Comparison of ENCODE assay signal across 19 cellular contexts in genomic region chr20:34535301-34535840, GRCh38. TPM values are rescaled to one million over a fixed set of nuclear protein-coding genes. Genes with fewer than 3 reads are reported as not detected.
DNase-seq lines count a peak whose midpoint lies in the region; ATAC-seq and TF ChIP-seq lines count a peak whose summit lies in the region.
"Had no signal": no experiment of that assay in that cellular context is flagged by ENCODE, and none has a peak within 500 bp of the region (broad histone marks: within the 10 kb centered on the region; RNA-seq: fewer than 3 reads in every experiment).

No MANE protein-coding gene starts in this region.

- H3K4me1 Mint-ChIP-seq in activated T-cell treated with anti-CD3 and anti-CD28 coated beads, Interleukin-2, amount 50 U/mL, for 24 hours (ENCODE audit: low read depth) = peaks cover 8% of the 10 kb centered on the region
- peaks cover 5 to 18% (median 8%) of the 10 kb centered on the region in 7 donors for H3K4me1 Mint-ChIP-seq in naive thymus-derived CD4-positive, alpha-beta T cell
- H3K4me1 Mint-ChIP-seq: CD14-positive monocyte had no signal

- TF ChIP-seq CTCF in dorsolateral prefrontal cortex (IDR thresholded peaks at IDR 0.05 in 54 of 56, conservative IDR thresholded peaks at IDR 0.05 in 2 of 56; ENCODE audit: low read depth in 1 of 56, partially characterized antibody in 56 of 56) (no peak), sigmoid colon (IDR thresholded peaks at IDR 0.05) (no peak)

- peaks cover 0 to 5% (median 0%) of the 10 kb centered on the region in 4 donors for H3K4me1 ChIP-seq in sigmoid colon
- H3K4me1 ChIP-seq in naive thymus-derived CD4-positive, alpha-beta T cell (ENCODE audit: control insufficient read depth in 2 of 2, insufficient read depth in 2 of 2, low read length in 2 of 2) = peaks cover 0 to 6% of the 10 kb centered on the region in 2 donors
- H3K4me1 ChIP-seq: Peyer's patch had no signal

- intact Hi-C loops in dorsolateral prefrontal cortex (cut with DNase I) (no loop called here), sigmoid colon (cut with DNase I) (no loop called here)
- intact Hi-C loops in naive thymus-derived CD4-positive, alpha-beta T cell (cut with micrococcal nuclease) = loop anchor here in 1 of 2 donors (5.0 kb wide), 2 partner anchors 223 to 232 kb away; no protein-coding TSS in a partner anchor

- no peaks in the 10 kb centered on the region for H3K9me3 Mint-ChIP-seq in activated T-cell treated with anti-CD3 and anti-CD28 coated beads, Interleukin-2, amount 50 U/mL, for 24 hours
- H3K9me3 Mint-ChIP-seq in naive thymus-derived CD4-positive, alpha-beta T cell = no peaks in the 10 kb centered on the region
- H3K9me3 Mint-ChIP-seq: CD14-positive monocyte had no signal

- peaks cover 81% of the 10 kb centered on the region for H3K36me3 Mint-ChIP-seq in activated T-cell treated with anti-CD3 and anti-CD28 coated beads, Interleukin-2, amount 50 U/mL, for 24 hours (ENCODE audit: low read depth)
- H3K36me3 Mint-ChIP-seq in naive thymus-derived CD4-positive, alpha-beta T cell = peaks cover 2 to 32% (median 10%) of the 10 kb centered on the region in 5 donors

- no peak for ATAC-seq in naive thymus-derived CD4-positive, alpha-beta T cell

- no peaks in the 10 kb centered on the region for H3K27me3 Mint-ChIP-seq in activated T-cell treated with anti-CD3 and anti-CD28 coated beads, Interleukin-2, amount 50 U/mL, for 24 hours
- H3K27me3 Mint-ChIP-seq in naive thymus-derived CD4-positive, alpha-beta T cell = no peaks in the 10 kb centered on the region

- H3K4me3 Mint-ChIP-seq in activated T-cell treated with anti-CD3 and anti-CD28 coated beads, Interleukin-2, amount 50 U/mL, for 24 hours = no peak overlapping the region
- no peak overlapping the region for H3K4me3 Mint-ChIP-seq in naive thymus-derived CD4-positive, alpha-beta T cell
- H3K4me3 Mint-ChIP-seq: CD14-positive monocyte had no signal

- DNase-seq in activated T-cell treated with anti-CD3 and anti-CD28 coated beads, Interleukin-2, amount 50 U/mL, for 24 hours = no peak
- no peak for DNase-seq in activated T-cell treated with anti-CD3 and anti-CD28 coated beads, Interleukin-2, amount 50 U/mL, for 48 hours
- DNase-seq in dorsolateral prefrontal cortex (peak in 4 of 10 donors; percentile 55 to 80 (median 60)), sigmoid colon (peak; percentile 26), NCI-H1694 (lab: John Stamatoyannopoulos, UW) (no peak), SKM-1 treated with dmso at 0.1 percent for 144 hours (lab: John Stamatoyannopoulos, UW; ENCODE audit: unreplicated experiment) (no peak), HuH-7.5 (ENCODE audit: low spot score) (no peak)
- no peak for DNase-seq in naive thymus-derived CD4-positive, alpha-beta T cell
- DNase-seq: 8988T; COR-L47; GDM1; IMR-90; NCI-H1092 treated with DMSO at 0.1 percent for 48 hours; NCI-H146; NCI-H2081 treated with DMSO at 0.1 percent for 48 hours; NK-92 treated with Interleukin-12 subunit alpha and Interleukin-12 subunit beta, amount 100 ng/mL, for 24 hours; SHP77 had no signal

- H3K27ac ChIP-seq in dorsolateral prefrontal cortex (peak overlapping the region in 57 of 59 donors; percentile 26 to 96 (median 74)), sigmoid colon (no peak overlapping the region)
- H3K27ac ChIP-seq in naive thymus-derived CD4-positive, alpha-beta T cell (ENCODE audit: low read depth, low read length) = no peak overlapping the region
- H3K27ac ChIP-seq: Peyer's patch had no signal

- H3K27ac Mint-ChIP-seq in activated T-cell treated with anti-CD3 and anti-CD28 coated beads, Interleukin-2, amount 50 U/mL, for 24 hours = peak overlapping the region; percentile 11
- peak overlapping the region in 2 of 9 donors; percentile 9 to 52 for H3K27ac Mint-ChIP-seq in naive thymus-derived CD4-positive, alpha-beta T cell

- CTCF ChIA-PET in naive thymus-derived CD4-positive, alpha-beta T cell (lab: Charles Lee) = no interaction called here

- TF ChIP-seq EP300 in sigmoid colon (IDR thresholded peaks at IDR 0.05) = no peak

- H3K36me3 ChIP-seq in sigmoid colon = peaks cover 23 to 93% (median 55%) of the 10 kb centered on the region in 4 donors
- H3K36me3 ChIP-seq in naive thymus-derived CD4-positive, alpha-beta T cell (ENCODE audit: control insufficient read depth in 2 of 3, insufficient read depth in 3 of 3, low read length in 3 of 3) = peaks cover under 1 to 82% (median 14%) of the 10 kb centered on the region in 3 experiments

- 95 to 96% methylated on average over 15 of the region's 15 CpGs for WGBS in sigmoid colon, 2 donors

- H3K9me3 ChIP-seq in sigmoid colon = no peaks in the 10 kb centered on the region
- H3K9me3 ChIP-seq in naive thymus-derived CD4-positive, alpha-beta T cell (ENCODE audit: control insufficient read depth in 2 of 3, low read length in 3 of 3) = no peaks in the 10 kb centered on the region
- H3K9me3 ChIP-seq: Peyer's patch had no signal

- H3K4me3 ChIP-seq in dorsolateral prefrontal cortex (no peak overlapping the region), sigmoid colon (no peak overlapping the region)
- H3K4me3 ChIP-seq in naive thymus-derived CD4-positive, alpha-beta T cell (ENCODE audit: low read length) = no peak overlapping the region
- H3K4me3 ChIP-seq: Peyer's patch had no signal

- POLR2A ChIA-PET in naive thymus-derived CD4-positive, alpha-beta T cell (lab: Charles Lee) = no interaction called here

- no peak for TF ChIP-seq POLR2A in sigmoid colon (IDR thresholded peaks at IDR 0.05)

- H3K27me3 ChIP-seq in dorsolateral prefrontal cortex = no peaks in the 10 kb centered on the region
- H3K27me3 ChIP-seq in sigmoid colon = no peaks in the 10 kb centered on the region
- H3K27me3 ChIP-seq in naive thymus-derived CD4-positive, alpha-beta T cell (ENCODE audit: control insufficient read depth in 2 of 2, insufficient read depth in 2 of 2, low read length in 2 of 2) = no peaks in the 10 kb centered on the region
- H3K27me3 ChIP-seq: Peyer's patch had no signal

RNA-seq across cellular contexts. Expression of gene DYNLRB1, which starts 19.1 kb away (rescaled TPM):
- total RNA-seq in dorsolateral prefrontal cortex = 100 to 1,000 TPM; 153 to 387 (median 261) TPM
- total RNA-seq in sigmoid colon = 100 to 1,000 TPM; 148 to 181 (median 165) TPM
- 100 to 1,000 TPM; 149 to 259 (median 237) TPM for polyA plus RNA-seq in sigmoid colon
- 10 to 100 TPM; 45.9 to 91.9 (median 60.7) TPM for total RNA-seq in naive thymus-derived CD4-positive, alpha-beta T cell
- 100 to 1,000 TPM; 246 to 275 TPM for polyA plus RNA-seq in naive thymus-derived CD4-positive, alpha-beta T cell

RNA-seq across cellular contexts. Expression of gene MAP1LC3A, which starts 23.1 kb away (rescaled TPM):
- total RNA-seq in dorsolateral prefrontal cortex (100 to 1,000 TPM in 118 of 120 experiments, 10 to 100 TPM in 2; 86.9 to 270 (median 160) TPM), sigmoid colon (10 to 100 TPM; 51.0 to 88.1 (median 77.8) TPM)
- polyA plus RNA-seq in sigmoid colon = 10 to 100 TPM; 45.5 to 47.9 (median 46.8) TPM
- total RNA-seq in naive thymus-derived CD4-positive, alpha-beta T cell = 10 to 100 TPM in 1 of 5 experiments, 1 to 10 TPM in 2, under 1 TPM in 2; 0.60 to 10.3 (median 6.3) TPM
- 1 to 10 TPM; 1.1 to 1.7 TPM for polyA plus RNA-seq in naive thymus-derived CD4-positive, alpha-beta T cell

Comparison
In these comparisons a context has a peak if more than half of its experiments do, and no peak if none do; other contexts are left out.
1. H3K27ac ChIP-seq: peak in dorsolateral prefrontal cortex (57 of 59); none in sigmoid colon (0 of 4) and naive thymus-derived CD4-positive, alpha-beta T cell (single experiment).
2. RNA of gene MAP1LC3A, which starts 23.1 kb away (total RNA-seq): 86.9 to 270 TPM in dorsolateral prefrontal cortex and 51.0 to 88.1 TPM in sigmoid colon; 0.60 to 10.3 TPM in naive thymus-derived CD4-positive, alpha-beta T cell; every median in the first group is over 4 times any median in the second.